In genomic region chr16:27317738-27318398, GRCh38 we compare ENCODE assay signal across 9 cellular contexts. TPM values are rescaled to one million over a fixed set of nuclear protein-coding genes. Genes with fewer than 3 reads are reported as not detected.
DNase-seq lines count a peak whose midpoint lies in the region; ATAC-seq, FAIRE-seq and TF ChIP-seq lines count a peak whose summit lies in the region.
"Had no signal": no experiment of that assay in that cellular context is flagged by ENCODE, and none has a peak within 500 bp of the region (broad histone marks: within the 10 kb centered on the region; RNA-seq: fewer than 3 reads in every experiment).

No MANE protein-coding gene starts in this region.

- H3K9ac ChIP-seq in neural progenitor cell: peak overlapping the region; percentile 20

- H2AFZ ChIP-seq in PC-9 (no peak overlapping the region), neural progenitor cell (replicated peaks) (no peak overlapping the region)

- H3K9me3 ChIP-seq in A549 (no peaks in the 10 kb centered on the region), PC-9 (ENCODE audit: insufficient read depth, low read depth) (no peaks in the 10 kb centered on the region), breast epithelium (no peaks in the 10 kb centered on the region), neural progenitor cell (ENCODE audit: low read depth) (no peaks in the 10 kb centered on the region)

- H3K4me3 ChIP-seq in A549 (no peak overlapping the region), PC-9 (peak overlapping the region; percentile 31; the same call in 1 of the 2 replicates), breast epithelium (peak overlapping the region in 2 of 3 donors; percentile 90 to 100), neural progenitor cell (no peak overlapping the region)

- no peak for TF ChIP-seq RAD21 in A549 (conservative IDR thresholded peaks at IDR 0.05 in 1 of 2, IDR thresholded peaks at IDR 0.05 in 1 of 2)

- TF ChIP-seq POLR2A in A549 (IDR thresholded peaks at IDR 0.05; ENCODE audit: low read length) (no peak), breast epithelium (IDR thresholded peaks at IDR 0.05) (no peak)

- no peaks in the 10 kb centered on the region for H3K27me3 ChIP-seq in PC-9 (ENCODE audit: insufficient read depth, low read depth)
- H3K27me3 ChIP-seq in breast epithelium: no peaks in the 10 kb centered on the region
- H3K27me3 ChIP-seq in neural progenitor cell: peaks cover 31% of the 10 kb centered on the region

- H3K36me3 ChIP-seq in PC-9 (ENCODE audit: low read depth): no peaks in the 10 kb centered on the region
- no peaks in the 10 kb centered on the region for H3K36me3 ChIP-seq in breast epithelium
- H3K36me3 ChIP-seq in neural progenitor cell: no peaks in the 10 kb centered on the region

- H3K27ac ChIP-seq in A549 (peak overlapping the region in 1 of 2 experiments; percentile 70; a peak in 2 of 6 replicates), PC-9 (peak overlapping the region; percentile 98), breast epithelium (peak overlapping the region; percentile 97 to 100), neural progenitor cell (no peak overlapping the region)

- CTCF ChIA-PET in A549 (lab: Yijun Ruan, JAX) (interaction anchor here (1.2 to 3.8 kb wide), 4 partner anchors 38 to 83 kb away, joined by 3 to 14 read pairs (median 12); no protein-coding TSS in a partner anchor), PC-9 (lab: Charles Lee) (no interaction called here)

- H3K4me2 ChIP-seq in A549: no peak overlapping the region
- peak overlapping the region; percentile 65 for H3K4me2 ChIP-seq in PC-9
- no peak overlapping the region for H3K4me2 ChIP-seq in neural progenitor cell

- intact Hi-C loops in PC-9 (cut with micrococcal nuclease; ENCODE audit: unreplicated experiment) (no loop called here), breast epithelium (cut with DNase I; ENCODE audit: low total_unique reads) (loop anchor here (10.0 kb wide), 1 partner anchor 83 kb away; no protein-coding TSS in a partner anchor)

- peak overlapping the region; percentile 87 for H3K27ac Mint-ChIP-seq in neural progenitor cell

- peaks cover 18% of the 10 kb centered on the region for H3K4me1 Mint-ChIP-seq in neural progenitor cell

- H3K9me3 Mint-ChIP-seq in neural progenitor cell: no peaks in the 10 kb centered on the region

- no peaks in the 10 kb centered on the region for H4K20me1 ChIP-seq in PC-9 (ENCODE audit: insufficient read depth)
- peaks cover 8% of the 10 kb centered on the region for H4K20me1 ChIP-seq in neural progenitor cell (ENCODE audit: low read depth)

- H3K27me3 Mint-ChIP-seq in neural progenitor cell (ENCODE audit: insufficient read depth, low read depth): peaks cover 13% of the 10 kb centered on the region

- H3K4me1 ChIP-seq in A549 (peaks cover 42% of the 10 kb centered on the region), PC-9 (replicated peaks; ENCODE audit: insufficient read depth) (peaks cover 86% of the 10 kb centered on the region), breast epithelium (peaks cover 0 to 13% of the 10 kb centered on the region in 2 donors), neural progenitor cell (no peaks in the 10 kb centered on the region)

- H3F3A ChIP-seq in PC-9 (ENCODE audit: insufficient read depth, low read depth): peaks cover 80% of the 10 kb centered on the region
- no peaks in the 10 kb centered on the region for H3F3A ChIP-seq in neural progenitor cell (ENCODE audit: low read depth)

- no TSS peak for BruUV-seq in PC-9 (replicated peaks; lab: Mats Ljungman, UMichigan)

- no peak for ATAC-seq in A549
- ATAC-seq in HG03521 (IDR thresholded peaks at IDR 0.05; ENCODE audit: unreplicated experiment): no peak
- ATAC-seq in GM21390 (IDR thresholded peaks at IDR 0.05; ENCODE audit: unreplicated experiment): no peak

- no peak for FAIRE-seq in A549 (lab: Jason Lieb, UNC)
- FAIRE-seq: RCC 7860 had no signal

- H3K4me3 Mint-ChIP-seq in neural progenitor cell: peak overlapping the region; percentile 11

- 94% methylated on average over 10 of the region's 10 CpGs for WGBS in A549 (ENCODE audit: missing lambda C conversion rate)

- TF ChIP-seq CTCF in A549 (IDR thresholded peaks at IDR 0.05): no peak
- TF ChIP-seq CTCF in PC-9 (conservative IDR thresholded peaks at IDR 0.05): no peak
- no peak for TF ChIP-seq CTCF in breast epithelium (IDR thresholded peaks at IDR 0.05)
- TF ChIP-seq CTCF in neural progenitor cell (IDR thresholded peaks at IDR 0.05): no peak

- H3K79me2 ChIP-seq in PC-9 (ENCODE audit: low read depth) (peaks cover 86% of the 10 kb centered on the region), neural progenitor cell (ENCODE audit: low read depth) (no peaks in the 10 kb centered on the region)

- POLR2A ChIA-PET in A549 (lab: Yijun Ruan, JAX) (no interaction called here), PC-9 (lab: Charles Lee; ENCODE audit: unreplicated experiment) (no interaction called here)

- DNase-seq in A549 (ENCODE audit: low read depth in 1 of 2, low spot score in 1 of 2): no peak
- DNase-seq in PC-9: no peak
- peak in 1 of 2 donors; percentile 13 for DNase-seq in breast epithelium (ENCODE audit: low spot score in 2 of 2)
- no peak for DNase-seq in neural progenitor cell (ENCODE audit: low spot score)
- no peak for DNase-seq in NCI-H2081 treated with DMSO at 0.1 percent for 48 hours (lab: John Stamatoyannopoulos, UW)
- no peak for DNase-seq in globus pallidus (ENCODE audit: low spot score)

- H3K36me3 Mint-ChIP-seq in neural progenitor cell: peaks cover 2% of the 10 kb centered on the region

- TF ChIP-seq EP300 in A549 (IDR thresholded peaks at IDR 0.05): no peak

- no peaks in the 10 kb centered on the region for H3K9me2 ChIP-seq in PC-9 (ENCODE audit: insufficient read depth)

TF ChIP-seq in A549, 52 proteins besides CTCF, POLR2A, EP300 and RAD21:
- TF ChIP-seq KDM1A (IDR thresholded peaks at IDR 0.05; ENCODE audit: low read depth) (peak; percentile 70; the same call in 1 of the 2 replicates), NR3C1 (IDR thresholded peaks at IDR 0.05) (no peak)
TF ChIP-seq in A549: peak in this region for 1.

RNA-seq across cellular contexts. Expression of gene IL4R, which starts 4.1 kb away (rescaled TPM):
- polyA plus RNA-seq in A549 (2011; rRNA removed) (14.4 and 19.9 TPM in 2 replicates), A549 (2017; fragmentation: RNase III; extraction: RNeasy Plus Mini Kit Qiagen cat#74134 plus additional on column Dnase treatment) (16.9 to 21.5 TPM (median 19.3 TPM) in 3 replicates)
- 17.9 and 24.6 TPM in 2 replicates for polyA plus RNA-seq in A549 (2012; cell fraction: cytosol; rRNA removed)
- polyA plus RNA-seq in A549 (2012; cell fraction: nucleus; rRNA removed): 37.5 and 40.4 TPM in 2 replicates
- 36.4 and 37.1 TPM in 2 replicates for polyA minus RNA-seq in A549 (2011; rRNA and poly(A)+ RNA removed)
- total RNA-seq in PC-9 (2021) (65.3 and 76.5 TPM in 2 replicates), breast epithelium (10 to 100 TPM; 18.7 to 53.4 (median 51.8) TPM), neural progenitor cell (ENCODE audit: low replicate concordance) (6.6 and 9.6 TPM in 2 replicates)

RNA-seq across cellular contexts. Expression of gene NSMCE1, which starts 49.3 kb away (rescaled TPM):
- polyA plus RNA-seq in A549 (2011; rRNA removed) (32.0 and 33.3 TPM in 2 replicates), A549 (2017; fragmentation: RNase III; extraction: RNeasy Plus Mini Kit Qiagen cat#74134 plus additional on column Dnase treatment) (59.9 to 72.6 TPM (median 60.6 TPM) in 3 replicates)
- polyA plus RNA-seq in A549 (2012; cell fraction: cytosol; rRNA removed): 28.8 and 36.5 TPM in 2 replicates
- 18.9 and 25.4 TPM in 2 replicates for polyA plus RNA-seq in A549 (2012; cell fraction: nucleus; rRNA removed)
- polyA minus RNA-seq in A549 (2011; rRNA and poly(A)+ RNA removed): 40.0 and 43.9 TPM in 2 replicates
- total RNA-seq in PC-9 (2021) (114 and 121 TPM in 2 replicates), breast epithelium (10 to 100 TPM; 32.4 to 54.6 (median 51.8) TPM), neural progenitor cell (ENCODE audit: low replicate concordance) (44.6 and 83.4 TPM in 2 replicates)

Comparison
In these comparisons a context has a peak if more than half of its experiments do, and no peak if none do; other contexts are left out.
1. H3K4me3 ChIP-seq: peak in PC-9 (single experiment) and breast epithelium (2 of 3); none in A549 (single experiment) and neural progenitor cell (single experiment).